In the genomic region with DNA sequence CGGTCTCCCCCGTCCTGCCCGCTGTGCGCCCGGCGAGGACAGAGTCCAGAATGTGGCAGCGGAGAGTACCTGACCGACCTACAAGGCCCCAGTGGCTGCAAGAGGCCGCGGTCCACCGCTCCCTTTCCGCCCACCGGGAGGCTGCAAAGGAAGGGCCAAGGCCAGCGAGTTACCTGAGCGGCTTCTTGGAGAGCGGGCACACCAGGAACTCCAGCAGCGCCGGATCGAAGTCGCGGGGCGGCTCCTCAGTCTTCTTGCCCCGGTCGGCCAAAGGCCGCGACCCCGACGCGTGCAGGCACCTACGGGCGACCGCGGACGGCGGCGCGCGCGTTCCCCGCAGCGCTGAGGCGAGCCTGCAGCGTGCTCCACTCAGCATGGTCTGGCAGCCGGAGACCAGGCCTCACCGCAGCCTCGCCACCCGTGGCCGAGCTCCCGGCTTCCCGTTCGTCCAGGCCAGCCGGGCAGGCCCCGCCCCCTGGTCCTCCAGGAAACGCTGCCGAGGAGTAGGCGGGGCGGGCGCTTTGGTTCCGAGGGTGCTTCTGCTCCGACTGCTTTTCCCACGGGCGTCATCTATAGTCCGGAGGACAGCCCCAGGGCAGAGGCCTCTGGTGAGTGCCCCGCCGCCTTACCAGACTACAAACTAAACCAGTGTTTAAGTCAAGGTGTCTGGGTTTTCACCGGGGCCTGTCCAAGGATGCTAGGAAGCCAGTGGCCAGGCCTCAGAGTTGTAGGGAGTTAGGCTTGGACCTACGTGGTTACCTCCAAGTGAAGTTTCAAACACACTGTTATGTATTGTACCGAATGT, we compare ENCODE assay signal across 1 cellular context.
TF ChIP-seq lines count a peak whose summit lies in the region.

Gene PYURF, minus strand, starts transcription at position 452 of the 805 bp plus-strand sequence. Its CDS starts 76 bp downstream, at position 376.

TF ChIP-seq in WTC11, 78 proteins besides CTCF, POLR2A, EP300 and RAD21 (continued from another document):
- TF ChIP-seq ZBTB43 (CRISPR knock-in tag; IDR thresholded peaks at IDR 0.05) (peak; percentile 89), ZNF317 (CRISPR knock-in tag; IDR thresholded peaks at IDR 0.05; ENCODE audit: borderline replicate concordance, low read depth) (peak; percentile 53), TEAD4 (CRISPR knock-in tag; IDR thresholded peaks at IDR 0.05) (peak; percentile 73; the same call in 1 of the 2 replicates), SOX15 (CRISPR knock-in tag; IDR thresholded peaks at IDR 0.05) (no peak), ZNF671 (CRISPR knock-in tag; IDR thresholded peaks at IDR 0.05) (no peak), ZNF423 (CRISPR knock-in tag; IDR thresholded peaks at IDR 0.05) (no peak), ZNF281 (CRISPR knock-in tag; IDR thresholded peaks at IDR 0.05) (peak; percentile 87), MXD4 (CRISPR knock-in tag; IDR thresholded peaks at IDR 0.05; ENCODE audit: borderline replicate concordance) (no peak), GRHL2 (CRISPR knock-in tag; IDR thresholded peaks at IDR 0.05; ENCODE audit: insufficient replicate concordance, severe bottlenecking) (no peak), ATF1 (CRISPR knock-in tag; IDR thresholded peaks at IDR 0.05) (peak; percentile 89; the same call in 1 of the 2 replicates), ESRRA (CRISPR knock-in tag; IDR thresholded peaks at IDR 0.05; ENCODE audit: borderline replicate concordance) (peak; percentile 71; the same call in 1 of the 2 replicates), SP1 (CRISPR knock-in tag; conservative IDR thresholded peaks at IDR 0.05) (peak; percentile 99), RORB (CRISPR knock-in tag; IDR thresholded peaks at IDR 0.05) (no peak), HMGXB4 (CRISPR knock-in tag; IDR thresholded peaks at IDR 0.05) (no peak; the same call in none of the 2 replicates), SMAD4 (CRISPR knock-in tag; IDR thresholded peaks at IDR 0.05) (peak; percentile 75; the same call in 1 of the 2 replicates), AR (CRISPR knock-in tag; IDR thresholded peaks at IDR 0.05) (no peak), ZNF121 (CRISPR knock-in tag; IDR thresholded peaks at IDR 0.05) (no peak), ARID4B (CRISPR knock-in tag; IDR thresholded peaks at IDR 0.05; ENCODE audit: borderline replicate concordance) (peak; percentile 95), NR2C2 (CRISPR knock-in tag; IDR thresholded peaks at IDR 0.05) (peak; percentile 66; the same call in 1 of the 2 replicates), GTF2I (CRISPR knock-in tag; conservative IDR thresholded peaks at IDR 0.05) (no peak), KAT7 (CRISPR knock-in tag; IDR thresholded peaks at IDR 0.05; ENCODE audit: borderline replicate concordance) (peak; percentile 96), ELF4 (CRISPR knock-in tag; IDR thresholded peaks at IDR 0.05; ENCODE audit: low read depth) (peak; percentile 83; the same call in 1 of the 2 replicates), SMAD3 (CRISPR knock-in tag; IDR thresholded peaks at IDR 0.05; ENCODE audit: borderline replicate concordance) (peak; percentile 70; the same call in 1 of the 2 replicates)
- TF ChIP-seq, protein P1, sequence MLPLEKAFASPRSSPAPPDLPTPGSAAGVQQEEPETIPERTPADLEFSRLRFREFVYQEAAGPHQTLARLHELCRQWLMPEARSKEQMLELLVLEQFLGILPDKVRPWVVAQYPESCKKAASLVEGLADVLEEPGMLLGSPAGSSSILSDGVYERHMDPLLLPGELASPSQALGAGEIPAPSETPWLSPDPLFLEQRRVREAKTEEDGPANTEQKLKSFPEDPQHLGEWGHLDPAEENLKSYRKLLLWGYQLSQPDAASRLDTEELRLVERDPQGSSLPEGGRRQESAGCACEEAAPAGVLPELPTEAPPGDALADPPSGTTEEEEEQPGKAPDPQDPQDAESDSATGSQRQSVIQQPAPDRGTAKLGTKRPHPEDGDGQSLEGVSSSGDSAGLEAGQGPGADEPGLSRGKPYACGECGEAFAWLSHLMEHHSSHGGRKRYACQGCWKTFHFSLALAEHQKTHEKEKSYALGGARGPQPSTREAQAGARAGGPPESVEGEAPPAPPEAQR (CRISPR knock-in tag; IDR thresholded peaks at IDR 0.05): no peak
- TF ChIP-seq, protein P2, sequence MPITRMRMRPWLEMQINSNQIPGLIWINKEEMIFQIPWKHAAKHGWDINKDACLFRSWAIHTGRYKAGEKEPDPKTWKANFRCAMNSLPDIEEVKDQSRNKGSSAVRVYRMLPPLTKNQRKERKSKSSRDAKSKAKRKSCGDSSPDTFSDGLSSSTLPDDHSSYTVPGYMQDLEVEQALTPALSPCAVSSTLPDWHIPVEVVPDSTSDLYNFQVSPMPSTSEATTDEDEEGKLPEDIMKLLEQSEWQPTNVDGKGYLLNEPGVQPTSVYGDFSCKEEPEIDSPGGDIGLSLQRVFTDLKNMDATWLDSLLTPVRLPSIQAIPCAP (CRISPR knock-in tag; IDR thresholded peaks at IDR 0.05): no peak
- TF ChIP-seq, protein P3, sequence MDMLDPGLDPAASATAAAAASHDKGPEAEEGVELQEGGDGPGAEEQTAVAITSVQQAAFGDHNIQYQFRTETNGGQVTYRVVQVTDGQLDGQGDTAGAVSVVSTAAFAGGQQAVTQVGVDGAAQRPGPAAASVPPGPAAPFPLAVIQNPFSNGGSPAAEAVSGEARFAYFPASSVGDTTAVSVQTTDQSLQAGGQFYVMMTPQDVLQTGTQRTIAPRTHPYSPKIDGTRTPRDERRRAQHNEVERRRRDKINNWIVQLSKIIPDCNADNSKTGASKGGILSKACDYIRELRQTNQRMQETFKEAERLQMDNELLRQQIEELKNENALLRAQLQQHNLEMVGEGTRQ (CRISPR knock-in tag; IDR thresholded peaks at IDR 0.05): peak; percentile 55
- TF ChIP-seq, protein P4, sequence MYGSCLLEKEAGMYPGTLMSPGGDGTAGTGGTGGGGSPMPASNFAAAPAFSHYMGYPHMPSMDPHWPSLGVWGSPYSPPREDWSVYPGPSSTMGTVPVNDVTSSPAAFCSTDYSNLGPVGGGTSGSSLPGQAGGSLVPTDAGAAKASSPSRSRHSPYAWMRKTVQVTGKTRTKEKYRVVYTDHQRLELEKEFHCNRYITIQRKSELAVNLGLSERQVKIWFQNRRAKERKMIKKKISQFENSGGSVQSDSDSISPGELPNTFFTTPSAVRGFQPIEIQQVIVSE (CRISPR knock-in tag; IDR thresholded peaks at IDR 0.05; ENCODE audit: borderline replicate concordance): no peak
- TF ChIP-seq, protein P5, sequence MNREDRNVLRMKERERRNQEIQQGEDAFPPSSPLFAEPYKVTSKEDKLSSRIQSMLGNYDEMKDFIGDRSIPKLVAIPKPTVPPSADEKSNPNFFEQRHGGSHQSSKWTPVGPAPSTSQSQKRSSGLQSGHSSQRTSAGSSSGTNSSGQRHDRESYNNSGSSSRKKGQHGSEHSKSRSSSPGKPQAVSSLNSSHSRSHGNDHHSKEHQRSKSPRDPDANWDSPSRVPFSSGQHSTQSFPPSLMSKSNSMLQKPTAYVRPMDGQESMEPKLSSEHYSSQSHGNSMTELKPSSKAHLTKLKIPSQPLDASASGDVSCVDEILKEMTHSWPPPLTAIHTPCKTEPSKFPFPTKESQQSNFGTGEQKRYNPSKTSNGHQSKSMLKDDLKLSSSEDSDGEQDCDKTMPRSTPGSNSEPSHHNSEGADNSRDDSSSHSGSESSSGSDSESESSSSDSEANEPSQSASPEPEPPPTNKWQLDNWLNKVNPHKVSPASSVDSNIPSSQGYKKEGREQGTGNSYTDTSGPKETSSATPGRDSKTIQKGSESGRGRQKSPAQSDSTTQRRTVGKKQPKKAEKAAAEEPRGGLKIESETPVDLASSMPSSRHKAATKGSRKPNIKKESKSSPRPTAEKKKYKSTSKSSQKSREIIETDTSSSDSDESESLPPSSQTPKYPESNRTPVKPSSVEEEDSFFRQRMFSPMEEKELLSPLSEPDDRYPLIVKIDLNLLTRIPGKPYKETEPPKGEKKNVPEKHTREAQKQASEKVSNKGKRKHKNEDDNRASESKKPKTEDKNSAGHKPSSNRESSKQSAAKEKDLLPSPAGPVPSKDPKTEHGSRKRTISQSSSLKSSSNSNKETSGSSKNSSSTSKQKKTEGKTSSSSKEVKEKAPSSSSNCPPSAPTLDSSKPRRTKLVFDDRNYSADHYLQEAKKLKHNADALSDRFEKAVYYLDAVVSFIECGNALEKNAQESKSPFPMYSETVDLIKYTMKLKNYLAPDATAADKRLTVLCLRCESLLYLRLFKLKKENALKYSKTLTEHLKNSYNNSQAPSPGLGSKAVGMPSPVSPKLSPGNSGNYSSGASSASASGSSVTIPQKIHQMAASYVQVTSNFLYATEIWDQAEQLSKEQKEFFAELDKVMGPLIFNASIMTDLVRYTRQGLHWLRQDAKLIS (CRISPR knock-in tag; IDR thresholded peaks at IDR 0.05; ENCODE audit: borderline replicate concordance): no peak
